8 cellular contexts compared by ENCODE assay signal in the genomic region with DNA sequence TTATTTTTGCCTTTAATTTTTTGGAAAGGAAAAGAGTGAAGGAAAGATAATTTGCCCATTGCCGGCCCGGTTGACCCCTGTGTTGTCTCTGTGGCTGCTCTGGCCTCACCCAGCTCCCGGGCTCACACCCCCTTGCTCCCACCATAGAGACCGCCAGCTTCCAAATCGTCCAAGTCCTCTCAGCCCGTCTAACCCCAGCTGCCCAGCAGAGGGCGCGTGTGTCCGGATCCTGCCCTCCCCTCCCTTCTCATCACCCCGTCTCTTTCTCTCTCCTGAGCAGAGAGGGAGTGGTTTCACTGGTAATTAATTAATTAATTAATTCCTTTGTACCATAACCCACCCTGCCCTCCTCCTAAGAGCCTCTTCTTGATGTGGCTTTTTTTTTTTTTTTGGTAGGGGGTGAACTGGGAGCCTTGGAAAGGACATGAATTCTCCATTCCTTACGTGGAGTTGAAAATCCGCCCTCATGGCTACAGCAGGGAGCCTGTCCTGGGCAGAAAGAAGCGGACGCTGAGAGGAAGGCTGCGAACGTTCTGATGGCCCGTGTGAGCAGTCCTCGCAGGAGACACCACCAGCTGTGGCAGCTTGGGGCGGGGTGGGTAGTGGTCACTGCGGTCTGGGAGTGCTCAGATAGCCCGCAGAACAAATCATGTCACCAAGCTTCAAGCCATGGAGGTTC. TPM values are rescaled to one million over a fixed set of nuclear protein-coding genes. Genes with fewer than 3 reads are reported as not detected.
A peak's percentile ranks its signal among the peaks of the same experiment; 100 is the strongest.
DNase-seq lines count a peak whose midpoint lies in the region; ATAC-seq and TF ChIP-seq lines count a peak whose summit lies in the region.

No MANE protein-coding gene starts in this region.

- no peaks in the 10 kb centered on the region for H3K79me2 ChIP-seq in KMS-11 (ENCODE audit: insufficient read depth, low read depth)
- no peaks in the 10 kb centered on the region for H3K79me2 ChIP-seq in parathyroid adenoma

- no peaks in the 10 kb centered on the region for H4K20me1 ChIP-seq in KMS-11 (ENCODE audit: insufficient read depth)

- intact Hi-C loops in upper lobe of right lung (cut with DNase I), result no loop called here

- H3K36me3 ChIP-seq in KMS-11 (ENCODE audit: insufficient read depth) (no peaks in the 10 kb centered on the region), parathyroid adenoma (ENCODE audit: control insufficient read depth, insufficient read depth, low read length) (no peaks in the 10 kb centered on the region), upper lobe of right lung (no peaks in the 10 kb centered on the region)

- H3K27ac ChIP-seq in KMS-11 (no peak overlapping the region), parathyroid adenoma (no peak overlapping the region), upper lobe of right lung (no peak overlapping the region)

- DNase-seq in AG08395 (ENCODE audit: low spot score) (peak; percentile 77), SHP77 (lab: John Stamatoyannopoulos, UW) (peak; percentile 56 to 57), globus pallidus (ENCODE audit: low spot score) (peak; percentile 13), upper lobe of right lung (peak; percentile 82)
- peak; percentile 49 for DNase-seq in activated effector memory CD4-positive, alpha-beta T cell treated with Interleukin-2 at 50 U/mL for 16 hours

- no peaks in the 10 kb centered on the region for H3K27me3 ChIP-seq in KMS-11 (ENCODE audit: insufficient read depth, low read depth)
- no peaks in the 10 kb centered on the region for H3K27me3 ChIP-seq in parathyroid adenoma (ENCODE audit: control insufficient read depth, insufficient read depth, low read length)
- no peaks in the 10 kb centered on the region for H3K27me3 ChIP-seq in upper lobe of right lung

- TF ChIP-seq CTCF in KMS-11 (conservative IDR thresholded peaks at IDR 0.05; ENCODE audit: low read depth, low read length), result peak; percentile 97
- peak; percentile 67 for TF ChIP-seq CTCF in parathyroid adenoma (IDR thresholded peaks at IDR 0.05)
- peak; percentile 81 for TF ChIP-seq CTCF in upper lobe of right lung (IDR thresholded peaks at IDR 0.05)

- H3K4me2 ChIP-seq in KMS-11 (peak overlapping the region; percentile 46), parathyroid adenoma (ENCODE audit: low read length) (no peak overlapping the region)

- peaks cover 4% of the 10 kb centered on the region for H3K4me1 ChIP-seq in KMS-11 (ENCODE audit: low read depth, poor library complexity, severe bottlenecking)
- no peaks in the 10 kb centered on the region for H3K4me1 ChIP-seq in parathyroid adenoma
- H3K4me1 ChIP-seq in upper lobe of right lung, result no peaks in the 10 kb centered on the region

- H3K9ac ChIP-seq in KMS-11 (no peak overlapping the region), parathyroid adenoma (no peak overlapping the region)

- peak; percentile 45 for ATAC-seq in GM18868 (IDR thresholded peaks at IDR 0.05; ENCODE audit: unreplicated experiment)
- peak; percentile 94 for ATAC-seq in upper lobe of right lung

- H3K9me3 ChIP-seq in parathyroid adenoma (ENCODE audit: control insufficient read depth, low read length) (no peaks in the 10 kb centered on the region), upper lobe of right lung (no peaks in the 10 kb centered on the region)

- H3K4me3 ChIP-seq in KMS-11 (IDR thresholded peaks at IDR 0.05; ENCODE audit: insufficient read depth, low read depth, low read length), result no peak overlapping the region
- no peak overlapping the region for H3K4me3 ChIP-seq in parathyroid adenoma (ENCODE audit: low read depth, low read length)
- no peak overlapping the region for H3K4me3 ChIP-seq in upper lobe of right lung

- H2AFZ ChIP-seq in KMS-11 (ENCODE audit: low read depth) (peak overlapping the region; percentile 31), parathyroid adenoma (peak overlapping the region; percentile 33)

RNA-seq across cellular contexts. Expression of a gene that starts 45.9 kb away (rescaled TPM):
- 44.8 TPM for total RNA-seq in upper lobe of right lung

Comparison
In these comparisons a context has a peak if more than half of its experiments do, and no peak if none do; other contexts are left out.
1. DNase-seq: peak in every context shown above with its lines; median percentile 82 in upper lobe of right lung; 77 in AG08395; 56 in SHP77; 49 in activated effector memory CD4-positive, alpha-beta T cell treated with Interleukin-2 at 50 U/mL for 16 hours; 13 in globus pallidus.